8 cellular contexts compared by ENCODE assay signal in genomic region chr19:57814505-57815246, GRCh38. TPM values are rescaled to one million over a fixed set of nuclear protein-coding genes. Genes with fewer than 3 reads are reported as not detected.
DNase-seq lines count a peak whose midpoint lies in the region; ATAC-seq and TF ChIP-seq lines count a peak whose summit lies in the region.

Gene ZNF552 (minus strand): TSS chr19:57814913. CDS start chr19:57814743, 170 bp downstream.

- intact Hi-C loops in right cardiac atrium (cut with DNase I) (no loop called here), vagina (cut with DNase I) (no loop called here)

- under 1% methylated on average over 50 of the region's 50 CpGs for WGBS in right cardiac atrium

- no peaks in the 10 kb centered on the region for H3K9me3 ChIP-seq in T-helper 17 cell (ENCODE audit: control insufficient read depth, low read length, poor library complexity, severe bottlenecking)
- H3K9me3 ChIP-seq in right cardiac atrium (ENCODE audit: control insufficient read depth, low read length) = no peaks in the 10 kb centered on the region
- no peaks in the 10 kb centered on the region for H3K9me3 ChIP-seq in vagina

- peaks cover 4% of the 10 kb centered on the region for H3K36me3 Mint-ChIP-seq in T-helper 17 cell (ENCODE audit: low read depth)

- peak; percentile 80 for ATAC-seq in HG02798 (IDR thresholded peaks at IDR 0.05; ENCODE audit: poor library complexity, unreplicated experiment)
- peak; percentile 82 for ATAC-seq in T-helper 17 cell
- ATAC-seq in right cardiac atrium = peak; percentile 95 to 96

- H3K36me3 ChIP-seq in vagina = no peaks in the 10 kb centered on the region

- H3K4me3 ChIP-seq in GM12865 (ENCODE audit: low read depth, low read length) (peak within 1 kb of the TSS; percentile 97), right cardiac atrium (ENCODE audit: low read length) (peak within 1 kb of the TSS; percentile 64), vagina (peak within 1 kb of the TSS; percentile 77 to 84)

- no peaks in the 10 kb centered on the region for H3K27me3 Mint-ChIP-seq in T-helper 17 cell

- H3K4me1 ChIP-seq in right cardiac atrium (ENCODE audit: control insufficient read depth, insufficient read depth, low read length) (peaks cover 4% of the 10 kb centered on the region), vagina (peaks cover 36% of the 10 kb centered on the region)

- peak within 1 kb of the TSS; percentile 98 for H3K4me3 Mint-ChIP-seq in T-helper 17 cell

- peak within 1 kb of the TSS; percentile 97 for H3K27ac Mint-ChIP-seq in T-helper 17 cell

- TF ChIP-seq POLR2A in vagina (IDR thresholded peaks at IDR 0.05) = peak in 1 of 2 donors; percentile 22

- H3K27ac ChIP-seq in right cardiac atrium (ENCODE audit: low read length) = peak within 1 kb of the TSS; percentile 70
- H3K27ac ChIP-seq in vagina = peak within 1 kb of the TSS; percentile 75

- H3K27me3 ChIP-seq in right cardiac atrium (ENCODE audit: control insufficient read depth, insufficient read depth) = no peaks in the 10 kb centered on the region
- H3K27me3 ChIP-seq in vagina = no peaks in the 10 kb centered on the region

- peaks cover 35% of the 10 kb centered on the region for H3K4me1 Mint-ChIP-seq in T-helper 17 cell

- DNase-seq in GM12865 (ENCODE audit: low read depth) = peak; percentile 92
- DNase-seq in NCI-H146 treated with DMSO at 0.1 percent for 48 hours (lab: John Stamatoyannopoulos, UW; ENCODE audit: unreplicated experiment) = peak; percentile 93
- DNase-seq in T-helper 17 cell = peak; percentile 61 to 66 (median 61)
- peak; percentile 23 to 92 (median 78) for DNase-seq in anterior cingulate cortex (lab: John Stamatoyannopoulos, UW)
- DNase-seq in right cardiac atrium = peak; percentile 87 to 94 (median 89)
- DNase-seq in pulmonary artery endothelial cell (ENCODE audit: low read depth, low spot score) = peak; percentile 74
- peak in 1 of 2 donors; percentile 89 for DNase-seq in vagina (ENCODE audit: extremely low spot score in 2 of 2)

- TF ChIP-seq CTCF in GM12865 (IDR thresholded peaks at IDR 0.05; ENCODE audit: insufficient read depth, low read depth, low read length, missing control alignments) (no peak), vagina (IDR thresholded peaks at IDR 0.05) (no peak)

RNA-seq across cellular contexts. Expression of gene ZNF552, which starts in this region (rescaled TPM):
- total RNA-seq in T-helper 17 cell (10 to 100 TPM; 11.8 to 12.8 TPM), right cardiac atrium (1 to 10 TPM; 3.3 to 5.8 (median 3.8) TPM), pulmonary artery endothelial cell (5.8 and 9.2 TPM in 2 replicates), vagina (24.1 TPM)
- polyA plus RNA-seq in right cardiac atrium = 2.2 TPM
